In the genomic region with DNA sequence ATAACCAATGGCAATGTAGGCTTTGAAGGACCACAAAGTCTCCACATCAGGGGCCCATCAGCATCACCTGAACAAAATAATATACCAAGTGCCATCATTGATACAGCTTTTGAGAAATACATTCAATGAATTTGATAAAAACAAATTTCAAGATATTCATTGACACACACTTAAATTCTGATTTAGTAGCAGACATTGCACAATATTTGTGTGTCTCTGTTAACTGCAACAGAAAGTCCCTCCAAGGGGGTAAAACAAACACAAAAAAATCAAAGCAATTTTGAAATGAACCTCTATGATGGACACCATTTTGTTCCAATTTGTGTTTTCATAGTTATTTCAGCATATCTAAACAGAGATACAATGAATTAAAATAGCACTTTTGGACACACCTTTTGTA, we compare ENCODE assay signal across 15 cellular contexts.
"Had no signal": no experiment of that assay in that cellular context is flagged by ENCODE, and none has a peak within 500 bp of the region (broad histone marks: within the 10 kb centered on the region; RNA-seq: fewer than 3 reads in every experiment).

No MANE protein-coding gene starts in this region.

- H2AFZ ChIP-seq: neural progenitor cell had no signal

- H3K4me3 ChIP-seq: esophagus muscularis mucosa, neural progenitor cell, prostate gland, right atrium auricular region, testis, upper lobe of left lung had no signal

- H3K27ac ChIP-seq: esophagus muscularis mucosa, neural progenitor cell, prostate gland, right atrium auricular region, testis, upper lobe of left lung had no signal

- H3K4me2 ChIP-seq: neural progenitor cell had no signal

- H3K36me3 ChIP-seq: esophagus muscularis mucosa, neural progenitor cell, prostate gland, right atrium auricular region, upper lobe of left lung had no signal

- H3K9ac ChIP-seq: neural progenitor cell had no signal

- DNase-seq: activated CD8-positive, alpha-beta T cell treated with anti-CD3 and anti-CD28 coated beads for 36 hours; activated naive CD4-positive, alpha-beta T cell treated with anti-CD3 and anti-CD28 coated beads for 36 hours; activated T-cell treated with anti-CD3 and anti-CD28 coated beads, Interleukin-2, amount 50 U/mL, for 24 hours; aorta; effector memory CD4-positive, alpha-beta T cell; naive thymus-derived CD4-positive, alpha-beta T cell; stimulated activated CD4-positive, alpha-beta T cell treated with anti-CD3 and anti-CD28 coated beads, Interleukin-4, amount 100 ng/mL, for 24 hours; testis; upper lobe of left lung had no signal

- H3K27me3 ChIP-seq: esophagus muscularis mucosa, neural progenitor cell, right atrium auricular region, testis, upper lobe of left lung had no signal

- H3K4me1 ChIP-seq: esophagus muscularis mucosa, prostate gland, right atrium auricular region, testis, upper lobe of left lung had no signal

- ATAC-seq: activated CD8-positive, alpha-beta T cell treated with anti-CD3 and anti-CD28 coated beads for 36 hours; naive thymus-derived CD4-positive, alpha-beta T cell; stimulated activated effector memory CD8-positive, alpha-beta T cell treated with anti-CD3 and anti-CD28 coated beads, Interleukin-12 subunit alpha, Interleukin-12 subunit beta, amount 100 ng/mL, for 72 hours had no signal

- FAIRE-seq: endothelial cell of umbilical vein had no signal

- H3K9me3 ChIP-seq: esophagus muscularis mucosa, prostate gland, right atrium auricular region, testis, upper lobe of left lung had no signal
